ENCODE assay signal across 1 cellular context in the genomic region with DNA sequence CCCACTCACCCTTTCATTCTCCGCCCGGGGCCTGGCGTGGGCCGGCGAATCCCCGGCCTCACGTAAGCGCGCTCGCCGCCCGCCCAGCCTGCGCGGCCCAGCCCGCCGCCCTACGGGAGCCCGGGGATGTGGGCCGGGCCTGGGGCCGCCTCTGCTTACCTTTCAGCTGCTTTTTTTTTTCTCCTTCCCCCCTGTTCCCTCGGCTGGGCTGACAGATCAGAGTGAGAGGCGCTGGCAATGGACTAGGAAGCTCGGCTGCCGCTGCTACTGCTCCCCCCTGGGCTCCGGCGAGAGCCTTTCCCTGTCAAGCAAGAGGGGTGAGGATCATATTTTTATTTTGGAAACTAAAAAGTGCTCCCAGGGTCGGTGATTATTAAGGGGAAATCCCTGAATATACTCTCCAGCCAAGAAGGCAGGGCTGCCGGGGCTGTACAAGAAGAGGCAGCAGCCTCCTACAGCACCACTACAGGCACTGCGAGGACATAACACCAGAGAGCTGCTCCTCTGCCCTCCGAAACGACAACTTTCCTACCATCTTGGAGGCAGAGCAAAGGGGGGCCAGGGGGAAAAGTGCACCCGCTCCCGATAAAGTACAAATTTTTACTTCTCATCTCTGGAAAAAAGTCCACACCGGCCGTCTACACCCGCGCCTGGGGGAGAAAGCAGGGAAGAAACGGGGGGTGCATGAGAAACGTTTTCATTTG.
TF ChIP-seq lines count a peak whose summit lies in the region.

A gene with protein sequence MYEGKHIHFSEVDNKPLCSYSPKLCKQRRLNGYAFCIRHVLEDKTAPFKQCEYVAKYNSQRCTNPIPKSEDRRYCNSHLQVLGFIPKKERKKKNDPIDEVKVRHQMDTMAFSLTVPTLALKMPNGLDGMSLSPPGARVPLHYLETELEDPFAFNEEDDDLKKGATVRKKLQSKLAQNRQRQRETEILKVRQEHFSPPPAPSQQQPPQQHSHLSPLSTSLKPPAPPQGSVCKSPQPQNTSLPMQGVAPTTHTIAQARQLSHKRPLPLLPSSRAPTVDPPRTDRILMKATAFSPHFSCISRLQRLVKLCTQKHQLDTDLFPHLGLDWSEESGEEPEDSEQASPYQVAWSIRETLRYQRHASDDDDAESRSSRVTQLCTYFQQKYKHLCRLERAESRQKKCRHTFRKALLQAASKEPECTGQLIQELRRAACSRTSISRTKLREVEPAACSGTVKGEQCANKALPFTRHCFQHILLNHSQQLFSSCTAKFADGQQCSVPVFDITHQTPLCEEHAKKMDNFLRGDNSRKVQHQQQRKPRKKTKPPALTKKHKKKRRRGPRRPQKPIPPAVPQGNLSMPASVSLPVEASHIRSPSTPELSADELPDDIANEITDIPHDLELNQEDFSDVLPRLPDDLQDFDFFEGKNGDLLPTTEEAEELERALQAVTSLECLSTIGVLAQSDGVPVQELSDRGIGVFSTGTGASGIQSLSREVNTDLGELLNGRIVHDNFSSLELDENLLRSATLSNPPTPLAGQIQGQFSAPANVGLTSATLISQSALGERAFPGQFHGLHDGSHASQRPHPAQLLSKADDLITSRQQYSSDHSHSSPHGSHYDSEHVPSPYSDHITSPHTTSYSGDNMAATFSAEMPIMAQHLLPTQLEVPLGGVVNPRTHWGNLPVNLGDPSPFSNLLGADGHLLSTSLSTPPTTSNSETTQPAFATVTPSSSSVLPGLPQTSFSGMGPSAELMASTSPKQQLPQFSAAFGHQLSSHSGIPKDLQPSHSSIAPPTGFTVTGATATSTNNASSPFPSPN (minus strand): TSS at position 433 of the 704 bp plus-strand sequence. CDS start 23,158 bp downstream, outside the sequence.

TF ChIP-seq in GM12878, 131 proteins besides CTCF, POLR2A, EP300 and RAD21 (continued from another document):
- TF ChIP-seq, protein P1, sequence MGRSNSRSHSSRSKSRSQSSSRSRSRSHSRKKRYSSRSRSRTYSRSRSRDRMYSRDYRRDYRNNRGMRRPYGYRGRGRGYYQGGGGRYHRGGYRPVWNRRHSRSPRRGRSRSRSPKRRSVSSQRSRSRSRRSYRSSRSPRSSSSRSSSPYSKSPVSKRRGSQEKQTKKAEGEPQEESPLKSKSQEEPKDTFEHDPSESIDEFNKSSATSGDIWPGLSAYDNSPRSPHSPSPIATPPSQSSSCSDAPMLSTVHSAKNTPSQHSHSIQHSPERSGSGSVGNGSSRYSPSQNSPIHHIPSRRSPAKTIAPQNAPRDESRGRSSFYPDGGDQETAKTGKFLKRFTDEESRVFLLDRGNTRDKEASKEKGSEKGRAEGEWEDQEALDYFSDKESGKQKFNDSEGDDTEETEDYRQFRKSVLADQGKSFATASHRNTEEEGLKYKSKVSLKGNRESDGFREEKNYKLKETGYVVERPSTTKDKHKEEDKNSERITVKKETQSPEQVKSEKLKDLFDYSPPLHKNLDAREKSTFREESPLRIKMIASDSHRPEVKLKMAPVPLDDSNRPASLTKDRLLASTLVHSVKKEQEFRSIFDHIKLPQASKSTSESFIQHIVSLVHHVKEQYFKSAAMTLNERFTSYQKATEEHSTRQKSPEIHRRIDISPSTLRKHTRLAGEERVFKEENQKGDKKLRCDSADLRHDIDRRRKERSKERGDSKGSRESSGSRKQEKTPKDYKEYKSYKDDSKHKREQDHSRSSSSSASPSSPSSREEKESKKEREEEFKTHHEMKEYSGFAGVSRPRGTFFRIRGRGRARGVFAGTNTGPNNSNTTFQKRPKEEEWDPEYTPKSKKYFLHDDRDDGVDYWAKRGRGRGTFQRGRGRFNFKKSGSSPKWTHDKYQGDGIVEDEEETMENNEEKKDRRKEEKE (IDR thresholded peaks at IDR 0.05) = no peak
- TF ChIP-seq RBBP5 (conservative IDR thresholded peaks at IDR 0.05) (no peak), CBX3 (IDR thresholded peaks at IDR 0.05; ENCODE audit: borderline replicate concordance, low read depth) (no peak), GATAD2B (conservative IDR thresholded peaks at IDR 0.05; ENCODE audit: low read depth) (peak; percentile 98)
- TF ChIP-seq, protein P2, sequence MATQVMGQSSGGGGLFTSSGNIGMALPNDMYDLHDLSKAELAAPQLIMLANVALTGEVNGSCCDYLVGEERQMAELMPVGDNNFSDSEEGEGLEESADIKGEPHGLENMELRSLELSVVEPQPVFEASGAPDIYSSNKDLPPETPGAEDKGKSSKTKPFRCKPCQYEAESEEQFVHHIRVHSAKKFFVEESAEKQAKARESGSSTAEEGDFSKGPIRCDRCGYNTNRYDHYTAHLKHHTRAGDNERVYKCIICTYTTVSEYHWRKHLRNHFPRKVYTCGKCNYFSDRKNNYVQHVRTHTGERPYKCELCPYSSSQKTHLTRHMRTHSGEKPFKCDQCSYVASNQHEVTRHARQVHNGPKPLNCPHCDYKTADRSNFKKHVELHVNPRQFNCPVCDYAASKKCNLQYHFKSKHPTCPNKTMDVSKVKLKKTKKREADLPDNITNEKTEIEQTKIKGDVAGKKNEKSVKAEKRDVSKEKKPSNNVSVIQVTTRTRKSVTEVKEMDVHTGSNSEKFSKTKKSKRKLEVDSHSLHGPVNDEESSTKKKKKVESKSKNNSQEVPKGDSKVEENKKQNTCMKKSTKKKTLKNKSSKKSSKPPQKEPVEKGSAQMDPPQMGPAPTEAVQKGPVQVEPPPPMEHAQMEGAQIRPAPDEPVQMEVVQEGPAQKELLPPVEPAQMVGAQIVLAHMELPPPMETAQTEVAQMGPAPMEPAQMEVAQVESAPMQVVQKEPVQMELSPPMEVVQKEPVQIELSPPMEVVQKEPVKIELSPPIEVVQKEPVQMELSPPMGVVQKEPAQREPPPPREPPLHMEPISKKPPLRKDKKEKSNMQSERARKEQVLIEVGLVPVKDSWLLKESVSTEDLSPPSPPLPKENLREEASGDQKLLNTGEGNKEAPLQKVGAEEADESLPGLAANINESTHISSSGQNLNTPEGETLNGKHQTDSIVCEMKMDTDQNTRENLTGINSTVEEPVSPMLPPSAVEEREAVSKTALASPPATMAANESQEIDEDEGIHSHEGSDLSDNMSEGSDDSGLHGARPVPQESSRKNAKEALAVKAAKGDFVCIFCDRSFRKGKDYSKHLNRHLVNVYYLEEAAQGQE (IDR thresholded peaks at IDR 0.05; ENCODE audit: low read depth, low read length) = no peak
- TF ChIP-seq, protein P3, sequence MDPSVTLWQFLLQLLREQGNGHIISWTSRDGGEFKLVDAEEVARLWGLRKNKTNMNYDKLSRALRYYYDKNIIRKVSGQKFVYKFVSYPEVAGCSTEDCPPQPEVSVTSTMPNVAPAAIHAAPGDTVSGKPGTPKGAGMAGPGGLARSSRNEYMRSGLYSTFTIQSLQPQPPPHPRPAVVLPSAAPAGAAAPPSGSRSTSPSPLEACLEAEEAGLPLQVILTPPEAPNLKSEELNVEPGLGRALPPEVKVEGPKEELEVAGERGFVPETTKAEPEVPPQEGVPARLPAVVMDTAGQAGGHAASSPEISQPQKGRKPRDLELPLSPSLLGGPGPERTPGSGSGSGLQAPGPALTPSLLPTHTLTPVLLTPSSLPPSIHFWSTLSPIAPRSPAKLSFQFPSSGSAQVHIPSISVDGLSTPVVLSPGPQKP (IDR thresholded peaks at IDR 0.05; ENCODE audit: low read depth, low read length) = no peak
